In the genomic region with DNA sequence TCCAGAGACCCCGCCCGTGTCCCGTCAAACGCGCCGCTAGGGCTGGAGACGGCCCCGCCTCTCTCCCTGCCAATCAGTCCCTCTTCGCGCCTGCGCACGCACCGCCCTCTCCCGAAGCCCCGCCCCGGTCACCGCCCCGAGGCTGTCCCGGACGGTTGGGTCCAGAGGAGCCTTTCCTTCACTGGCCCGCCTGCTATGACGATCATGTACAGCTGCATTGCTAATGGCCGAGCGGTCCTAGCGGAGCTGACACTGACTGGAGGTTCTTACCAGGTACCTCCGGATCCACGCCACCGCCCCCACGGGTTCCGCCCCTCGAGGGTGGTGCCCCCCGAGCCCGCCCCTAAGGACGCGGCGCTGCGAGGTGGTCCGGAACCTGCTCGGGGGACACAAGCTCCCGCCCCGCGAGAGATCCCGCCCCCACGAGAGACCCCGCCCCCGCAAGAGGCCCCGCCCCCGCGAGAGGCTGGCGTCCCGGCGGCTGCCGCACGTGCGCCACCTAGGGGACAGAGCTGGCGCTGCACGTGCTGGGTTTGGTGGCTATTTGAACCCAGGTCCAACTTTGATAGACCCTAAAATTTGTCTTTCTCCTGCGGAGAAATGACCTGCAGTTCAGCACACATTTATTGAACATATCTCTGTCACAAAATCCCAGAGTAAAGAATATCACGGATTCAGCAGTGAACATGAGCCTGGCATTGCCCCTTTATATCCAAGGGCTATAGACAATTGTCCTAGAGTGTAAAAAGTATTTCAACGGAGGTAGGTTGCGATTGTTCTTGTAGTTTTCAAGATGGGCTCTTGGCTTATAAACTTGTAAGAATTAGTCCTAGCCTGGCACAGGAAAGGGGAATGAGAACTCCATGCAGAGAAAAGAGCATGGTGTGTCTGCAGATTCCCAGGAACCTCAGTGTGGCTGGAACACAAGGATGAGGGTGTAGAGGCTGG, we compare ENCODE assay signal across 8 cellular contexts.
DNase-seq lines count a peak whose midpoint lies in the region; ATAC-seq and TF ChIP-seq lines count a peak whose summit lies in the region.

No MANE protein-coding gene starts in this region.

- no peaks in the 10 kb centered on the region for H3K9me3 ChIP-seq in DOHH2 (ENCODE audit: control insufficient read depth, insufficient read depth, low read length)

- H3K4me2 ChIP-seq in DOHH2 (ENCODE audit: low read length), result peak overlapping the region; percentile 70

- no peak overlapping the region for H3K27ac Mint-ChIP-seq in activated T-helper 2 cell treated with anti-CD3 and anti-CD28 coated beads, Interferon-gamma antibody, Interleukin-2, Interleukin-4, amounts not matched to agents 10 μg/mL and 5 μg/mL and 100 μg/mL, durations not matched to agents 14 hours and 24 hours and 36 hours
- H3K27ac Mint-ChIP-seq in naive thymus-derived CD8-positive, alpha-beta T cell, result peak overlapping the region; percentile 19 to 94 (median 88)
- peak overlapping the region; percentile 31 for H3K27ac Mint-ChIP-seq in stimulated activated naive B cell treated with anti-CD40 and anti-IgM and Interleukin-4, amounts not matched to agents 10 μg/mL and 1 μg/mL and 100 μg/mL, for 72 hours

- TF ChIP-seq CTCF in DOHH2 (IDR thresholded peaks at IDR 0.05; ENCODE audit: low read depth, low read length, poor library complexity, severe bottlenecking), result peak; percentile 90
- TF ChIP-seq CTCF in LNCAP (IDR thresholded peaks at IDR 0.05), result peak; percentile 99

- POLR2A ChIA-PET in naive thymus-derived CD8-positive, alpha-beta T cell (lab: Charles Lee), result interaction anchor here (0.6 to 1.8 kb wide), 7 partner anchors 28 to 813 kb away, joined by 3 to 31 read pairs (median 6); partner anchors contain the start of genes COPS4, ENOPH1, HNRNPD and HNRNPDL

- peak; percentile 92 for ATAC-seq in naive thymus-derived CD8-positive, alpha-beta T cell
- ATAC-seq in stimulated activated naive B cell treated with anti-CD40 and anti-IgM and Interleukin-4, amounts not matched to agents 10 μg/mL and 1 μg/mL and 100 μg/mL, for 72 hours (replicated peaks), result peak; percentile 99 to 100

- peak overlapping the region; percentile 37 for H3K27ac ChIP-seq in DOHH2 (ENCODE audit: low read depth, low read length)

- H3K9me2 ChIP-seq in DOHH2 (replicated peaks; ENCODE audit: control insufficient read depth, low read length), result no peaks in the 10 kb centered on the region

- peaks cover 26% of the 10 kb centered on the region for H3K27me3 Mint-ChIP-seq in activated T-helper 2 cell treated with anti-CD3 and anti-CD28 coated beads, Interferon-gamma antibody, Interleukin-2, Interleukin-4, amounts not matched to agents 10 μg/mL and 5 μg/mL and 100 μg/mL, durations not matched to agents 14 hours and 24 hours and 36 hours (ENCODE audit: low read depth)
- no peaks in the 10 kb centered on the region for H3K27me3 Mint-ChIP-seq in naive thymus-derived CD8-positive, alpha-beta T cell
- no peaks in the 10 kb centered on the region for H3K27me3 Mint-ChIP-seq in stimulated activated naive B cell treated with anti-CD40 and anti-IgM and Interleukin-4, amounts not matched to agents 10 μg/mL and 1 μg/mL and 100 μg/mL, for 72 hours

- no peaks in the 10 kb centered on the region for H3F3A ChIP-seq in DOHH2 (ENCODE audit: control insufficient read depth, insufficient read depth)

- H3K4me1 ChIP-seq in DOHH2 (ENCODE audit: control insufficient read depth, low read length), result peaks cover 32% of the 10 kb centered on the region

- H3K36me3 ChIP-seq in DOHH2 (ENCODE audit: control insufficient read depth, low read length), result no peaks in the 10 kb centered on the region

- no peaks in the 10 kb centered on the region for H4K20me1 ChIP-seq in DOHH2 (ENCODE audit: control insufficient read depth, insufficient read depth, low read depth, low read length)

- peak; percentile 99 for DNase-seq in H4 (ENCODE audit: low spot score)
- peak; percentile 93 for DNase-seq in RPMI8226
- peak; percentile 99 for DNase-seq in activated T-helper 2 cell treated with anti-CD3 and anti-CD28 coated beads, Interferon-gamma antibody, Interleukin-2, Interleukin-4, amounts not matched to agents 10 μg/mL and 5 μg/mL and 100 μg/mL, durations not matched to agents 14 hours and 24 hours and 36 hours (ENCODE audit: low spot score)
- peak; percentile 97 for DNase-seq in fibroblast of peridontal ligament (ENCODE audit: extremely low read depth)
- DNase-seq in naive thymus-derived CD8-positive, alpha-beta T cell, result peak; percentile 99 to 100 (median 99)
- DNase-seq in stimulated activated naive B cell treated with anti-CD40 and anti-IgM and Interleukin-4, amounts not matched to agents 10 μg/mL and 1 μg/mL and 100 μg/mL, for 72 hours, result peak; percentile 100

- H3K79me2 ChIP-seq in DOHH2 (ENCODE audit: control insufficient read depth, low read length), result no peaks in the 10 kb centered on the region

- no peaks in the 10 kb centered on the region for H3K27me3 ChIP-seq in DOHH2 (ENCODE audit: control insufficient read depth, low read length)

- no peaks in the 10 kb centered on the region for H3K36me3 Mint-ChIP-seq in activated T-helper 2 cell treated with anti-CD3 and anti-CD28 coated beads, Interferon-gamma antibody, Interleukin-2, Interleukin-4, amounts not matched to agents 10 μg/mL and 5 μg/mL and 100 μg/mL, durations not matched to agents 14 hours and 24 hours and 36 hours (ENCODE audit: low read depth)
- no peaks in the 10 kb centered on the region for H3K36me3 Mint-ChIP-seq in naive thymus-derived CD8-positive, alpha-beta T cell
- H3K36me3 Mint-ChIP-seq in stimulated activated naive B cell treated with anti-CD40 and anti-IgM and Interleukin-4, amounts not matched to agents 10 μg/mL and 1 μg/mL and 100 μg/mL, for 72 hours, result no peaks in the 10 kb centered on the region

- no peaks in the 10 kb centered on the region for H3K9me3 Mint-ChIP-seq in activated T-helper 2 cell treated with anti-CD3 and anti-CD28 coated beads, Interferon-gamma antibody, Interleukin-2, Interleukin-4, amounts not matched to agents 10 μg/mL and 5 μg/mL and 100 μg/mL, durations not matched to agents 14 hours and 24 hours and 36 hours
- H3K9me3 Mint-ChIP-seq in naive thymus-derived CD8-positive, alpha-beta T cell, result no peaks in the 10 kb centered on the region
- no peaks in the 10 kb centered on the region for H3K9me3 Mint-ChIP-seq in stimulated activated naive B cell treated with anti-CD40 and anti-IgM and Interleukin-4, amounts not matched to agents 10 μg/mL and 1 μg/mL and 100 μg/mL, for 72 hours

- intact Hi-C loops in activated T-helper 2 cell treated with anti-CD3 and anti-CD28 coated beads, Interferon-gamma antibody, Interleukin-2, Interleukin-4, amounts not matched to agents 10 μg/mL and 5 μg/mL and 100 μg/mL, durations not matched to agents 14 hours and 24 hours and 36 hours (cut with micrococcal nuclease), result loop anchor here (1.0 to 5.0 kb wide), 4 partner anchors 89 to 878 kb away; partner anchors contain the start of genes ENOPH1 and HNRNPDL

- H3K4me3 Mint-ChIP-seq in activated T-helper 2 cell treated with anti-CD3 and anti-CD28 coated beads, Interferon-gamma antibody, Interleukin-2, Interleukin-4, amounts not matched to agents 10 μg/mL and 5 μg/mL and 100 μg/mL, durations not matched to agents 14 hours and 24 hours and 36 hours (ENCODE audit: low read depth), result peak overlapping the region; percentile 76
- H3K4me3 Mint-ChIP-seq in naive thymus-derived CD8-positive, alpha-beta T cell, result peak overlapping the region; percentile 80 to 92 (median 88)
- peak overlapping the region; percentile 69 to 73 for H3K4me3 Mint-ChIP-seq in stimulated activated naive B cell treated with anti-CD40 and anti-IgM and Interleukin-4, amounts not matched to agents 10 μg/mL and 1 μg/mL and 100 μg/mL, for 72 hours

- H3K4me1 Mint-ChIP-seq in activated T-helper 2 cell treated with anti-CD3 and anti-CD28 coated beads, Interferon-gamma antibody, Interleukin-2, Interleukin-4, amounts not matched to agents 10 μg/mL and 5 μg/mL and 100 μg/mL, durations not matched to agents 14 hours and 24 hours and 36 hours (ENCODE audit: low read depth), result peaks cover 12% of the 10 kb centered on the region
- peaks cover 12 to 17% (median 15%) of the 10 kb centered on the region in 4 donors for H3K4me1 Mint-ChIP-seq in naive thymus-derived CD8-positive, alpha-beta T cell
- H3K4me1 Mint-ChIP-seq in stimulated activated naive B cell treated with anti-CD40 and anti-IgM and Interleukin-4, amounts not matched to agents 10 μg/mL and 1 μg/mL and 100 μg/mL, for 72 hours, result peaks cover 17 to 21% of the 10 kb centered on the region in 2 donors

- H3K4me3 ChIP-seq in DOHH2 (ENCODE audit: low read length), result peak overlapping the region; percentile 67

Comparison
In these comparisons a context has a peak if more than half of its experiments do, and no peak if none do; other contexts are left out.
1. Peak in every context shown above with its lines: DNase-seq, ATAC-seq, H3K4me3 ChIP-seq and H3K27ac ChIP-seq.